8 cellular contexts compared by ENCODE assay signal in the genomic region with DNA sequence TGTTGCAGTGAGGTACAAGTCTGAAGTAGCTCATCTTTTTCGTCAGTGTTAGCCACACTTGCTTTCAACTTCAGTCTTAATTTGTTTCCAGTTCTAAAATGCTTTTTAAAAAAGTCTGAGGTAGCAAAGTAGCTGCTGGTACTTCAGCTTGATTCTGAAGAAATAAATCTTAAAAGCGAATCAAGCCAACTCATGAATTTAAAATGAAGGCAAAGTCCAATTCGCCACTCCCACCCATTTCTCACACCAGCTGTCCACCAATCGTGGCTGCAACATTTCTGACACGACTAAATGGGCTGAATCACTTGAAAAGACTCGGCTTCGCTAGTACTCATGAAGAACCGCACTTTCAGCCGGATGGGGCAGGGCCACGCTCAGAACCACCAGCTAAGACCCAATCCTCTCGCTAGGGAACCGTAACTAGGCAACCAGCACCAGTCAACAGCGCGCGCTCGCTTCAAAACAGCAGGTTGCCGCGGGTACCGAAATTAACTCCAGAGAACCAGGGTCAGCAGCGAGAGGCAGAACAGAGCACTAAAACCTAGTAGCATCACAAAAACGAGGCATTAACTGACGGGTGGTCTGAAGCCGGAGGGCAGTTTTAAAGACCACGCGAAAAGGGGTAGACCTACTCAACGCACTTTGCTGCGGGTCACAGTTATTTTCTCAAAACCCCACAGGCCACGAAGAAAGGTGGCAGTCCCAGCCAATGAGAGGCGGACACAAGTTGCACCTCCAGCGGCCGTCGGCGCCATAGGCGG. TPM values are rescaled to one million over a fixed set of nuclear protein-coding genes. Genes with fewer than 3 reads are reported as not detected.
DNase-seq lines count a peak whose midpoint lies in the region; ATAC-seq, FAIRE-seq and TF ChIP-seq lines count a peak whose summit lies in the region.

No MANE protein-coding gene starts in this region.

- H3K9me3 ChIP-seq in endothelial cell of umbilical vein (replicated peaks; ENCODE audit: control insufficient read depth, insufficient read depth, low read length), result no peaks in the 10 kb centered on the region

- peak overlapping the region; percentile 98 for H3K4me2 ChIP-seq in endothelial cell of umbilical vein (ENCODE audit: insufficient read depth, low read length)

- no TSS peak for BruUV-seq in endothelial cell of umbilical vein (replicated peaks; lab: Mats Ljungman, UMichigan)

- no peaks in the 10 kb centered on the region for H3K36me3 Mint-ChIP-seq in mesothelial cell of epicardium

- H3K4me3 ChIP-seq in AG09309 (ENCODE audit: control insufficient read depth, low read depth, low read length), result peak overlapping the region; percentile 75
- peak overlapping the region; percentile 38 to 90 (median 70) for H3K4me3 ChIP-seq in endothelial cell of umbilical vein (replicated peaks in 1 of 3; ENCODE audit: insufficient read depth in 1 of 3, low read depth in 1 of 3, low read length in 3 of 3)

- no peak for TF ChIP-seq CTCF in AG09309 (IDR thresholded peaks at IDR 0.05; ENCODE audit: control insufficient read depth, insufficient read depth, low read depth, low read length, missing control alignments)
- no peak for TF ChIP-seq CTCF in endothelial cell of umbilical vein (IDR thresholded peaks at IDR 0.05; ENCODE audit: extremely low read depth in 1 of 2, insufficient read depth in 1 of 2, low read depth in 1 of 2, low read length in 2 of 2)
- TF ChIP-seq CTCF in mesothelial cell of epicardium (IDR thresholded peaks at IDR 0.05; ENCODE audit: unreplicated experiment), result no peak

- H3K27ac Mint-ChIP-seq in mesothelial cell of epicardium, result peak overlapping the region; percentile 100

- peaks cover 45% of the 10 kb centered on the region for H3K4me1 Mint-ChIP-seq in mesothelial cell of epicardium

- peak overlapping the region; percentile 99 for H3K4me3 Mint-ChIP-seq in mesothelial cell of epicardium

- H3K27me3 Mint-ChIP-seq in mesothelial cell of epicardium (ENCODE audit: low read depth), result no peaks in the 10 kb centered on the region

- ATAC-seq in GM19035 (IDR thresholded peaks at IDR 0.05; ENCODE audit: unreplicated experiment), result peak; percentile 44
- peak; percentile 34 for ATAC-seq in HG03442 (IDR thresholded peaks at IDR 0.05; ENCODE audit: unreplicated experiment)

- DNase-seq in AG09309 (ENCODE audit: low read depth) (peak; percentile 87), NOMO-1 (lab: John Stamatoyannopoulos, UW; ENCODE audit: unreplicated experiment in 2 of 2) (peak; percentile 59 to 82), activated T-cell treated with anti-CD3 and anti-CD28 coated beads for 1 hour (ENCODE audit: low read depth) (peak; percentile 77), endothelial cell of umbilical vein (ENCODE audit: low read depth, low spot score) (peak; percentile 92), mesothelial cell of epicardium (ENCODE audit: low spot score in 2 of 2, unreplicated experiment in 2 of 2) (peak in 1 of 2 experiments; percentile 30)
- DNase-seq in stimulated activated CD8-positive, alpha-beta memory T cell treated with anti-CD3 and anti-CD28 coated beads, Interleukin-15, amount 100 ng/mL, for 4 hours (ENCODE audit: low read depth in 2 of 2), result peak; percentile 63 to 75

- H2AFZ ChIP-seq in endothelial cell of umbilical vein (ENCODE audit: low read depth, low read length), result no peak overlapping the region

- H3K36me3 ChIP-seq in endothelial cell of umbilical vein (ENCODE audit: control insufficient read depth in 2 of 2, extremely low read depth in 1 of 2, insufficient read depth in 2 of 2, low read length in 2 of 2), result no peaks in the 10 kb centered on the region

- peak; percentile 79 for FAIRE-seq in endothelial cell of umbilical vein (lab: Jason Lieb, UNC)

- no peaks in the 10 kb centered on the region for H3K27me3 ChIP-seq in endothelial cell of umbilical vein (ENCODE audit: control insufficient read depth in 2 of 2, insufficient read depth in 2 of 2, low read length in 2 of 2)

- H3K79me2 ChIP-seq in endothelial cell of umbilical vein (ENCODE audit: control insufficient read depth, insufficient read depth, low read length), result peaks cover 57% of the 10 kb centered on the region

- peak overlapping the region; percentile 96 for H3K27ac ChIP-seq in endothelial cell of umbilical vein (ENCODE audit: insufficient read depth, low read depth, low read length)

- POLR2A ChIA-PET in endothelial cell of umbilical vein (lab: Charles Lee), result interaction anchor here (1.0 to 1.9 kb wide), 6 partner anchors 15 to 791 kb away, joined by 3 to 11 read pairs (median 6); partner anchors contain the start of genes AHI1 and MTFR2

- TF ChIP-seq POLR2A in endothelial cell of umbilical vein (IDR thresholded peaks at IDR 0.05; ENCODE audit: low read depth, low read length), result no peak

- peaks cover 11% of the 10 kb centered on the region for H4K20me1 ChIP-seq in endothelial cell of umbilical vein (replicated peaks; ENCODE audit: control insufficient read depth, extremely low read depth, insufficient read depth, low read length)

- CTCF ChIA-PET in endothelial cell of umbilical vein (lab: Charles Lee), result interaction anchor here (0.9 to 3.9 kb wide), 5 partner anchors 28 to 503 kb away, joined by 3 to 28 read pairs (median 4); partner anchors contain the start of genes MAP3K5 and MTFR2

- intact Hi-C loops in endothelial cell of umbilical vein (cut with micrococcal nuclease), result loop anchor here (1.0 to 5.0 kb wide), 6 partner anchors 38 to 934 kb away; partner anchors contain the start of genes AHI1, MAP3K5 and MTFR2

- H3K9me3 Mint-ChIP-seq in mesothelial cell of epicardium, result no peaks in the 10 kb centered on the region

- H3K4me1 ChIP-seq in endothelial cell of umbilical vein (ENCODE audit: control insufficient read depth, extremely low read depth, insufficient read depth, low read length), result peaks cover 34% of the 10 kb centered on the region

- no peaks in the 10 kb centered on the region for H3K9me1 ChIP-seq in endothelial cell of umbilical vein (replicated peaks; ENCODE audit: control insufficient read depth, extremely low read depth, insufficient read depth, low read length)

- H3K9ac ChIP-seq in endothelial cell of umbilical vein (replicated peaks; ENCODE audit: extremely low read depth, insufficient read depth, low read length), result peak overlapping the region; percentile 99

- dilution Hi-C loops in endothelial cell of umbilical vein (cut with MboI; ENCODE audit: extremely low pct_ligation_motif_present, low sequenced_read_pairs), result no loop called here

TF ChIP-seq in endothelial cell of umbilical vein, 7 proteins besides CTCF, POLR2A, EP300 and RAD21:
- no peak for TF ChIP-seq POLR2AphosphoS5 (IDR thresholded peaks at IDR 0.05; ENCODE audit: insufficient read depth, low read depth, low read length)
- no peak for TF ChIP-seq FOS (IDR thresholded peaks at IDR 0.05; ENCODE audit: borderline replicate concordance, insufficient read depth, low read length)
- no peak for TF ChIP-seq MAX (IDR thresholded peaks at IDR 0.05; ENCODE audit: insufficient read depth, insufficient read length)
- no peak for TF ChIP-seq MYC (IDR thresholded peaks at IDR 0.05; ENCODE audit: low read depth, low read length)
- no peak for TF ChIP-seq JUN (IDR thresholded peaks at IDR 0.05; ENCODE audit: borderline replicate concordance, insufficient read depth, insufficient read length, low read depth)
- no peak for TF ChIP-seq EZH2 (IDR thresholded peaks at IDR 0.05; ENCODE audit: borderline replicate concordance, low read depth, low read length, severe bottlenecking)
- no peak for TF ChIP-seq GATA2 (IDR thresholded peaks at IDR 0.05; ENCODE audit: insufficient read depth, insufficient read length, low read depth, low read length)
TF ChIP-seq in endothelial cell of umbilical vein: peak in this region for 0.

RNA-seq across cellular contexts. Expression of gene BCLAF1, which starts 0.9 kb away (rescaled TPM):
- total RNA-seq in endothelial cell of umbilical vein (151 and 156 TPM in 2 replicates), mesothelial cell of epicardium (241 to 260 TPM (median 246 TPM) in 3 replicates)
- 18.9 and 23.4 TPM in 2 replicates for polyA plus RNA-seq in endothelial cell of umbilical vein
- 27.9 and 29.3 TPM in 2 replicates for polyA plus RNA-seq in endothelial cell of umbilical vein (2011; cell fraction: cytosol; rRNA removed)
- polyA plus RNA-seq in endothelial cell of umbilical vein (2011; cell fraction: nucleus; rRNA removed), result 111 and 146 TPM in 2 replicates
- 82.1 and 108 TPM in 2 replicates for polyA plus RNA-seq in endothelial cell of umbilical vein (2012)
- polyA minus RNA-seq in endothelial cell of umbilical vein, result 95.3 and 104 TPM in 2 replicates
- polyA minus RNA-seq in endothelial cell of umbilical vein (2011; cell fraction: cytosol; rRNA and poly(A)+ RNA removed), result 90.4 TPM
- polyA minus RNA-seq in endothelial cell of umbilical vein (2011; cell fraction: nucleus; rRNA and poly(A)+ RNA removed), result 252 and 329 TPM in 2 replicates

RNA-seq across cellular contexts. Expression of gene MTFR2, which starts 38.6 kb away (rescaled TPM):
- total RNA-seq in endothelial cell of umbilical vein (7.4 and 7.7 TPM in 2 replicates), mesothelial cell of epicardium (1.7 to 2.2 TPM (median 2.0 TPM) in 3 replicates)
- 7.8 and 8.7 TPM in 2 replicates for polyA plus RNA-seq in endothelial cell of umbilical vein
- 11.0 and 13.5 TPM in 2 replicates for polyA plus RNA-seq in endothelial cell of umbilical vein (2011; cell fraction: cytosol; rRNA removed)
- polyA plus RNA-seq in endothelial cell of umbilical vein (2011; cell fraction: nucleus; rRNA removed), result 7.2 and 11.0 TPM in 2 replicates
- polyA plus RNA-seq in endothelial cell of umbilical vein (2012), result 4.5 and 7.0 TPM in 2 replicates
- polyA minus RNA-seq in endothelial cell of umbilical vein, result 9.2 and 10.2 TPM in 2 replicates
- 3.6 TPM for polyA minus RNA-seq in endothelial cell of umbilical vein (2011; cell fraction: cytosol; rRNA and poly(A)+ RNA removed)
- 9.3 and 12.8 TPM in 2 replicates for polyA minus RNA-seq in endothelial cell of umbilical vein (2011; cell fraction: nucleus; rRNA and poly(A)+ RNA removed)
